17 cellular contexts compared by ENCODE assay signal in the genomic region with DNA sequence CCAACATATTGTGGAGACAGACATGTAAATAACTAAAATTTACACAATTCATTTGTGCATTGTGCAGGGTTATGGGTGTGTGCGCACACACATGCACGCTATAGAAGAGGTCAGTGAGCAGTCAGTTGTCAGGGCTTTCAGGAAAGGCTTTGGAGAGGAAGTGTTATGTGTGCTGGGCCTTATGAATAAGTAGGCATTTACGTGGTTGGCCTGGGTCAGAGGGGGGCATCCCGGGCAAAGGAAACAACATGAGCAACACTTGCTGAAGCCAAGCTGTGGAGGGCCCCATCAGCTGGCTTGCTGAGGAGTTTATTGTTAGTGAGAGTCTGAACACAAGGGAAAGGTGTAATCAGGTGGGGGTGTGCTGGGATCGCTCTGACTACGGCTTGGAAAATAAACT. TPM values are rescaled to one million over a fixed set of nuclear protein-coding genes. Genes with fewer than 3 reads are reported as not detected.
DNase-seq lines count a peak whose midpoint lies in the region; ATAC-seq and TF ChIP-seq lines count a peak whose summit lies in the region.
"Had no signal": no experiment of that assay in that cellular context is flagged by ENCODE, and none has a peak within 500 bp of the region (broad histone marks: within the 10 kb centered on the region; RNA-seq: fewer than 3 reads in every experiment).

No MANE protein-coding gene starts in this region.

- H3K9ac ChIP-seq in Loucy (ENCODE audit: low read depth, low read length, poor library complexity, severe bottlenecking) = peak overlapping the region; percentile 88

- peaks cover 76% of the 10 kb centered on the region for H3K4me1 ChIP-seq in Loucy (ENCODE audit: insufficient read depth, low read length, poor library complexity, severe bottlenecking)
- H3K4me1 ChIP-seq in RWPE2 (ENCODE audit: insufficient read depth, poor library complexity, severe bottlenecking) = peaks cover 39% of the 10 kb centered on the region

- H3K9me3 ChIP-seq in Loucy (ENCODE audit: insufficient read depth, low read depth, low read length) = no peaks in the 10 kb centered on the region
- no peaks in the 10 kb centered on the region for H3K9me3 ChIP-seq in RWPE2 (ENCODE audit: severe bottlenecking)
- H3K9me3 ChIP-seq: tibial nerve had no signal

- H3F3A ChIP-seq in Loucy (ENCODE audit: low read depth) = no peaks in the 10 kb centered on the region

- H3K4me2 ChIP-seq in Loucy (ENCODE audit: low read depth, low read length, poor library complexity, severe bottlenecking) = peak overlapping the region; percentile 73

- H3K36me3 ChIP-seq in Loucy (ENCODE audit: insufficient read depth, low read length) (no peaks in the 10 kb centered on the region), RWPE2 (ENCODE audit: low read depth) (no peaks in the 10 kb centered on the region)
- H3K36me3 ChIP-seq: tibial nerve had no signal

- H3K27me3 ChIP-seq in Loucy (ENCODE audit: insufficient read depth, low read length, poor library complexity, severe bottlenecking) = no peaks in the 10 kb centered on the region
- no peaks in the 10 kb centered on the region for H3K27me3 ChIP-seq in RWPE2 (ENCODE audit: insufficient read depth, poor library complexity, severe bottlenecking)
- H3K27me3 ChIP-seq: tibial nerve had no signal

- DNase-seq in RWPE2 (ENCODE audit: low spot score) (no peak), epithelial cell of prostate (ENCODE audit: low read depth, low spot score) (no peak), renal cortical epithelial cell (ENCODE audit: low read depth) (peak; percentile 71), iPS-NIHi11 (ENCODE audit: low spot score) (no peak)
- DNase-seq: activated effector memory CD4-positive, alpha-beta T cell treated with anti-CD3 and anti-CD28 coated beads, Interleukin-2, amount 50 U/mL, for 16 hours; H9; NCI-H1417 treated with DMSO at 0.1 percent for 48 hours; NCI-H524 treated with DMSO at 0.1 percent for 48 hours; stimulated activated CD4-positive, alpha-beta T cell treated with anti-CD3 and anti-CD28 coated beads, Interleukin-2, amount 100 ng/mL, for 24 hours had no signal

- H2AFZ ChIP-seq in Loucy (ENCODE audit: low read length) = no peak overlapping the region

- H3K79me2 ChIP-seq in Loucy (ENCODE audit: insufficient read depth, low read length) = peaks cover 82% of the 10 kb centered on the region

- H3K27ac ChIP-seq in RWPE2 (ENCODE audit: poor library complexity, severe bottlenecking) (peak overlapping the region; percentile 36), epithelial cell of prostate (peak overlapping the region; percentile 52)
- H3K27ac ChIP-seq: C4-2B had no signal

- ATAC-seq in RWPE2 (ENCODE audit: low read depth) = no peak
- no peak for ATAC-seq in GM18502 (IDR thresholded peaks at IDR 0.05; ENCODE audit: poor library complexity, unreplicated experiment)
- no peak for ATAC-seq in HG03108 (IDR thresholded peaks at IDR 0.05; ENCODE audit: unreplicated experiment)

- H4K20me1 ChIP-seq in Loucy (ENCODE audit: insufficient read depth, low read length, poor library complexity, severe bottlenecking) = peaks cover 26% of the 10 kb centered on the region

- TF ChIP-seq CTCF in Loucy (conservative IDR thresholded peaks at IDR 0.05; ENCODE audit: low read length) (no peak), RWPE2 (IDR thresholded peaks at IDR 0.05; ENCODE audit: poor library complexity, severe bottlenecking) (no peak)

- no peaks in the 10 kb centered on the region for H3K9me2 ChIP-seq in Loucy (replicated peaks; ENCODE audit: low read depth, low read length)

- H3K4me3 ChIP-seq in Loucy (ENCODE audit: low read length, poor library complexity, severe bottlenecking) (peak overlapping the region; percentile 37), RWPE2 (ENCODE audit: severe bottlenecking) (no peak overlapping the region)

RNA-seq across cellular contexts. Expression of gene PRXL2A, which starts 4.2 kb away (rescaled TPM):
- 57.5 and 121 TPM in 2 replicates for total RNA-seq in renal cortical epithelial cell

RNA-seq across cellular contexts. Expression of gene TSPAN14, which starts 41.6 kb away (rescaled TPM):
- 51.4 and 199 TPM in 2 replicates for total RNA-seq in renal cortical epithelial cell

RNA-seq across cellular contexts. Expression of gene DYDC2, which starts 55.9 kb away (rescaled TPM):
- total RNA-seq in renal cortical epithelial cell = 0.15 and 0.87 TPM in 2 replicates
- total RNA-seq: bronchial epithelial cell, posterior vena cava, tibial nerve had no signal

RNA-seq across cellular contexts. Expression of gene DYDC1, which starts 56.0 kb away (rescaled TPM):
- total RNA-seq in renal cortical epithelial cell = not detected in 2 replicates
- total RNA-seq: bronchial epithelial cell, H9, kidney epithelial cell, posterior vena cava, tibial nerve had no signal
